In genomic region chr7:9937944-9938631, GRCh38 we compare ENCODE assay signal across 15 cellular contexts.
A peak's percentile ranks its signal among the peaks of the same experiment; 100 is the strongest.
DNase-seq lines count a peak whose midpoint lies in the region; ATAC-seq and TF ChIP-seq lines count a peak whose summit lies in the region.
"Had no signal": no experiment of that assay in that cellular context is flagged by ENCODE, and none has a peak within 500 bp of the region (broad histone marks: within the 10 kb centered on the region; RNA-seq: fewer than 3 reads in every experiment).

No MANE protein-coding gene starts in this region.

- no peaks in the 10 kb centered on the region for H3K36me3 Mint-ChIP-seq in CD4-positive, alpha-beta T cell (ENCODE audit: low read depth)
- H3K36me3 Mint-ChIP-seq: CD8-positive, alpha-beta T cell; immature natural killer cell had no signal

- H3K36me3 ChIP-seq in lower lobe of right lung (no peaks in the 10 kb centered on the region), prostate gland (no peaks in the 10 kb centered on the region)
- H3K36me3 ChIP-seq in effector memory CD4-positive, alpha-beta T cell (ENCODE audit: control insufficient read depth, insufficient read depth, low read length): no peaks in the 10 kb centered on the region
- H3K36me3 ChIP-seq: brain microvascular endothelial cell, suprapubic skin had no signal

- POLR2A ChIA-PET in CD4-positive, alpha-beta T cell (lab: Charles Lee): no interaction called here

- TF ChIP-seq CTCF in epithelial cell of proximal tubule (conservative IDR thresholded peaks at IDR 0.05; ENCODE audit: low read depth, low read length): no peak
- TF ChIP-seq CTCF in lower lobe of right lung (IDR thresholded peaks at IDR 0.05): no peak
- no peak for TF ChIP-seq CTCF in prostate gland (IDR thresholded peaks at IDR 0.05)
- TF ChIP-seq CTCF in CD4-positive, alpha-beta T cell (IDR thresholded peaks at IDR 0.05): no peak

- no peak overlapping the region for H3K27ac Mint-ChIP-seq in CD4-positive, alpha-beta T cell
- H3K27ac Mint-ChIP-seq: CD8-positive, alpha-beta T cell; immature natural killer cell had no signal

- no peaks in the 10 kb centered on the region for H3K9me3 ChIP-seq in lower lobe of right lung
- H3K9me3 ChIP-seq in effector memory CD4-positive, alpha-beta T cell (ENCODE audit: control insufficient read depth, low read length): no peaks in the 10 kb centered on the region
- H3K9me3 ChIP-seq in prostate gland: no peaks in the 10 kb centered on the region
- H3K9me3 ChIP-seq in CD4-positive, alpha-beta T cell (ENCODE audit: control insufficient read depth, low read length): no peaks in the 10 kb centered on the region
- H3K9me3 ChIP-seq: suprapubic skin had no signal

- no peaks in the 10 kb centered on the region for H3K4me1 ChIP-seq in lower lobe of right lung
- H3K4me1 ChIP-seq in effector memory CD4-positive, alpha-beta T cell (ENCODE audit: control insufficient read depth, insufficient read depth, low read length, poor library complexity, severe bottlenecking): no peaks in the 10 kb centered on the region
- no peaks in the 10 kb centered on the region for H3K4me1 ChIP-seq in prostate gland (replicated peaks)
- H3K4me1 ChIP-seq: suprapubic skin had no signal

- H3K27ac ChIP-seq in lower lobe of right lung (no peak overlapping the region), prostate gland (no peak overlapping the region)
- no peak overlapping the region for H3K27ac ChIP-seq in effector memory CD4-positive, alpha-beta T cell (ENCODE audit: insufficient read depth, low read length, poor library complexity, severe bottlenecking)
- no peak overlapping the region for H3K27ac ChIP-seq in CD4-positive, alpha-beta T cell (ENCODE audit: low read depth, low read length)
- H3K27ac ChIP-seq: brain microvascular endothelial cell, suprapubic skin had no signal

- H3K27me3 Mint-ChIP-seq in CD4-positive, alpha-beta T cell: no peaks in the 10 kb centered on the region

- CTCF ChIA-PET in CD4-positive, alpha-beta T cell (lab: Charles Lee): no interaction called here

- peak in 1 of 2 donors; percentile 21 for ATAC-seq in lower lobe of right lung
- ATAC-seq in CD4-positive, alpha-beta T cell (ENCODE audit: poor library complexity): no peak
- ATAC-seq: CD8-positive, alpha-beta T cell; sciatic nerve had no signal

- H3K27me3 ChIP-seq in lower lobe of right lung (ENCODE audit: low read depth) (no peaks in the 10 kb centered on the region), prostate gland (replicated peaks; ENCODE audit: insufficient read depth) (no peaks in the 10 kb centered on the region)
- H3K27me3 ChIP-seq in effector memory CD4-positive, alpha-beta T cell (replicated peaks; ENCODE audit: control insufficient read depth, insufficient read depth, low read length, poor library complexity, severe bottlenecking): no peaks in the 10 kb centered on the region
- H3K27me3 ChIP-seq in CD4-positive, alpha-beta T cell (ENCODE audit: control insufficient read depth, insufficient read depth, low read length): no peaks in the 10 kb centered on the region
- H3K27me3 ChIP-seq: brain microvascular endothelial cell, suprapubic skin had no signal

- H3K4me3 Mint-ChIP-seq in CD4-positive, alpha-beta T cell: no peak overlapping the region
- H3K4me3 Mint-ChIP-seq: CD8-positive, alpha-beta T cell; immature natural killer cell had no signal

- no peaks in the 10 kb centered on the region for H3K9me3 Mint-ChIP-seq in CD4-positive, alpha-beta T cell
- H3K9me3 Mint-ChIP-seq: CD8-positive, alpha-beta T cell had no signal

- WGBS in prostate gland: 65% methylated on average over 2 of the region's 2 CpGs

- DNase-seq in H4 (ENCODE audit: low spot score) (peak; percentile 80), OCI-M1 (lab: John Stamatoyannopoulos, UW) (peak; percentile 53), epithelial cell of proximal tubule (ENCODE audit: low read depth) (peak; percentile 52), lower lobe of right lung (no peak), prostate gland (ENCODE audit: low spot score) (no peak)
- DNase-seq in activated CD4-positive, alpha-beta T cell treated with anti-CD3 and anti-CD28 coated beads, Interleukin-2, amount 50 U/mL, for 1 hour: no peak
- no peak for DNase-seq in effector memory CD4-positive, alpha-beta T cell
- DNase-seq in CD4-positive, alpha-beta T cell: no peak
- DNase-seq: activated CD4-positive, CD25-positive, alpha-beta regulatory T cell treated with anti-CD3 and anti-CD28 coated beads, Interleukin-2, amount 50 U/mL, for 72 hours; brain microvascular endothelial cell; CD8-positive, alpha-beta T cell; immature natural killer cell; NCI-H526 treated with DMSO at 0.1 percent for 48 hours had no signal

- no peak overlapping the region for H3K4me3 ChIP-seq in epithelial cell of proximal tubule (ENCODE audit: low read depth, low read length)
- peak overlapping the region; percentile 9 for H3K4me3 ChIP-seq in lower lobe of right lung
- H3K4me3 ChIP-seq in effector memory CD4-positive, alpha-beta T cell (ENCODE audit: insufficient read depth, low read depth, low read length, poor library complexity, severe bottlenecking): no peak overlapping the region
- no peak overlapping the region for H3K4me3 ChIP-seq in prostate gland
- H3K4me3 ChIP-seq: suprapubic skin had no signal

- intact Hi-C loops in lower lobe of right lung (cut with DNase I): no loop called here
- intact Hi-C loops in prostate gland (cut with DNase I): no loop called here
- intact Hi-C loops in CD4-positive, alpha-beta T cell (cut with DNase I, micrococcal nuclease): no loop called here

- TF ChIP-seq POLR2A in prostate gland (IDR thresholded peaks at IDR 0.05): no peak

- no peaks in the 10 kb centered on the region for H3K4me1 Mint-ChIP-seq in CD4-positive, alpha-beta T cell (ENCODE audit: low read depth)

Comparison
In these comparisons a context has a peak if more than half of its experiments do, and no peak if none do; other contexts are left out.
1. DNase-seq: peak in H4 (single experiment), OCI-M1 (single experiment) and epithelial cell of proximal tubule (single experiment); none in lower lobe of right lung (single experiment), activated CD4-positive, alpha-beta T cell treated with anti-CD3 and anti-CD28 coated beads, Interleukin-2, amount 50 U/mL, for 1 hour (single experiment), effector memory CD4-positive, alpha-beta T cell (0 of 3), prostate gland (single experiment) and CD4-positive, alpha-beta T cell (0 of 10).